In genomic region chr17:61452301-61453290, GRCh38 we compare ENCODE assay signal across 11 cellular contexts. TPM values are rescaled to one million over a fixed set of nuclear protein-coding genes. Genes with fewer than 3 reads are reported as not detected.
DNase-seq lines count a peak whose midpoint lies in the region; ATAC-seq and TF ChIP-seq lines count a peak whose summit lies in the region.
"Had no signal": no experiment of that assay in that cellular context is flagged by ENCODE, and none has a peak within 500 bp of the region (broad histone marks: within the 10 kb centered on the region; RNA-seq: fewer than 3 reads in every experiment).

Gene TBX4, plus strand, starts transcription at chr17:61452422. Its CDS starts 4,069 bp downstream, at chr17:61456491.

- H3K36me3 Mint-ChIP-seq in activated CD4-positive, alpha-beta T cell treated with anti-CD3 and anti-CD28 coated beads, Interleukin-2, amount 10 ng/mL, durations not matched to agents 7 days and 5 days (ENCODE audit: low read depth) = no peaks in the 10 kb centered on the region
- peaks cover 7 to 11% of the 10 kb centered on the region in 2 donors for H3K36me3 Mint-ChIP-seq in stimulated activated naive B cell treated with anti-CD40 and anti-IgM and Interleukin-4, amounts not matched to agents 10 μg/mL and 1 μg/mL and 100 μg/mL, for 72 hours

- H3K27me3 Mint-ChIP-seq in activated CD4-positive, alpha-beta T cell treated with anti-CD3 and anti-CD28 coated beads, Interleukin-2, amount 10 ng/mL, durations not matched to agents 7 days and 5 days = peaks cover 67% of the 10 kb centered on the region
- H3K27me3 Mint-ChIP-seq in stimulated activated naive B cell treated with anti-CD40 and anti-IgM and Interleukin-4, amounts not matched to agents 10 μg/mL and 1 μg/mL and 100 μg/mL, for 72 hours = peaks cover 51 to 79% of the 10 kb centered on the region in 2 donors

- H3K27ac Mint-ChIP-seq in activated CD4-positive, alpha-beta T cell treated with anti-CD3 and anti-CD28 coated beads, Interleukin-2, amount 10 ng/mL, durations not matched to agents 7 days and 5 days = no peak within 1 kb of the TSS
- H3K27ac Mint-ChIP-seq in stimulated activated naive B cell treated with anti-CD40 and anti-IgM and Interleukin-4, amounts not matched to agents 10 μg/mL and 1 μg/mL and 100 μg/mL, for 72 hours = no peak within 1 kb of the TSS

- peaks cover 39% of the 10 kb centered on the region for H3K27me3 ChIP-seq in ascending aorta

- peaks cover 5 to 14% of the 10 kb centered on the region in 2 donors for H3K4me1 ChIP-seq in ascending aorta

- H3K4me1 Mint-ChIP-seq in activated CD4-positive, alpha-beta T cell treated with anti-CD3 and anti-CD28 coated beads, Interleukin-2, amount 10 ng/mL, durations not matched to agents 7 days and 5 days = peaks cover 8% of the 10 kb centered on the region
- peaks cover 26 to 51% of the 10 kb centered on the region in 2 donors for H3K4me1 Mint-ChIP-seq in stimulated activated naive B cell treated with anti-CD40 and anti-IgM and Interleukin-4, amounts not matched to agents 10 μg/mL and 1 μg/mL and 100 μg/mL, for 72 hours

- peak within 1 kb of the TSS; percentile 34 to 63 for H3K4me3 ChIP-seq in ascending aorta

- CTCF ChIA-PET in activated CD4-positive, alpha-beta T cell treated with anti-CD3 and anti-CD28 coated beads, Interleukin-2, amount 10 ng/mL, durations not matched to agents 7 days and 5 days (lab: Charles Lee) = interaction anchor here (1.5 kb wide), 1 partner anchor 12 kb away, joined by 5 read pairs; no protein-coding TSS in a partner anchor

- POLR2A ChIA-PET in activated CD4-positive, alpha-beta T cell treated with anti-CD3 and anti-CD28 coated beads, Interleukin-2, amount 10 ng/mL, durations not matched to agents 7 days and 5 days (lab: Charles Lee) = no interaction called here

- intact Hi-C loops in ascending aorta (cut with DNase I) = no loop called here

- DNase-seq in activated CD4-positive, alpha-beta T cell treated with anti-CD3 and anti-CD28 coated beads, Interleukin-2, amount 10 ng/mL, durations not matched to agents 7 days and 5 days = no peak
- DNase-seq in activated CD4-positive, alpha-beta T cell treated with anti-CD3 and anti-CD28 coated beads for 1 hour = no peak
- no peak for DNase-seq in ascending aorta (ENCODE audit: low spot score in 2 of 2)
- peak; percentile 64 for DNase-seq in iPS-NIHi11 (ENCODE audit: low spot score)
- no peak for DNase-seq in stimulated activated naive B cell treated with anti-CD40 and anti-IgM and Interleukin-4, amounts not matched to agents 10 μg/mL and 1 μg/mL and 100 μg/mL, for 72 hours
- no peak for DNase-seq in HK-2 (ENCODE audit: unreplicated experiment)
- DNase-seq: anterior cingulate cortex; stimulated activated CD4-positive, alpha-beta T cell treated with anti-CD3 and anti-CD28 coated beads, Interleukin-4, amount 100 ng/mL, for 4 hours; T-helper 1 cell had no signal

- H3K36me3 ChIP-seq in ascending aorta = no peaks in the 10 kb centered on the region

- H3K27ac ChIP-seq in ascending aorta = no peak within 1 kb of the TSS

- TF ChIP-seq CTCF in ascending aorta (IDR thresholded peaks at IDR 0.05) = no peak

- ATAC-seq in stimulated activated naive B cell treated with anti-CD40 and anti-IgM and Interleukin-4, amounts not matched to agents 10 μg/mL and 1 μg/mL and 100 μg/mL, for 72 hours (replicated peaks) = no peak
- ATAC-seq in HG03457 (IDR thresholded peaks at IDR 0.05; ENCODE audit: unreplicated experiment) (no peak), GM21390 (IDR thresholded peaks at IDR 0.05; ENCODE audit: unreplicated experiment) (no peak)

- no peaks in the 10 kb centered on the region for H3K9me3 ChIP-seq in ascending aorta

- peak within 1 kb of the TSS; percentile 22 for H3K4me3 Mint-ChIP-seq in activated CD4-positive, alpha-beta T cell treated with anti-CD3 and anti-CD28 coated beads, Interleukin-2, amount 10 ng/mL, durations not matched to agents 7 days and 5 days
- H3K4me3 Mint-ChIP-seq in stimulated activated naive B cell treated with anti-CD40 and anti-IgM and Interleukin-4, amounts not matched to agents 10 μg/mL and 1 μg/mL and 100 μg/mL, for 72 hours = peak within 1 kb of the TSS; percentile 62 to 77

- no peaks in the 10 kb centered on the region for H3K9me3 Mint-ChIP-seq in activated CD4-positive, alpha-beta T cell treated with anti-CD3 and anti-CD28 coated beads, Interleukin-2, amount 10 ng/mL, durations not matched to agents 7 days and 5 days
- peaks cover 0 to 1% of the 10 kb centered on the region in 2 donors for H3K9me3 Mint-ChIP-seq in stimulated activated naive B cell treated with anti-CD40 and anti-IgM and Interleukin-4, amounts not matched to agents 10 μg/mL and 1 μg/mL and 100 μg/mL, for 72 hours

RNA-seq across cellular contexts. Expression of gene TBX4, which starts in this region (rescaled TPM):
- not detected for total RNA-seq in activated CD4-positive, alpha-beta T cell treated with anti-CD3 and anti-CD28 coated beads, Interleukin-2, amount 10 ng/mL, durations not matched to agents 7 days and 5 days
- total RNA-seq in ascending aorta = not detected
